ENCODE assay signal across 22 cellular contexts in genomic region chr4:139899346-139899745, GRCh38.
"Had no signal": no experiment of that assay in that cellular context is flagged by ENCODE, and none has a peak within 500 bp of the region (broad histone marks: within the 10 kb centered on the region; RNA-seq: fewer than 3 reads in every experiment).

No MANE protein-coding gene starts in this region.

- ATAC-seq: foreskin keratinocyte, gastroesophageal sphincter, heart left ventricle, left cardiac atrium, lower lobe of right lung, mucosa of descending colon had no signal

- H3K36me3 Mint-ChIP-seq: immature natural killer cell had no signal

- H3K27ac ChIP-seq: coronary artery, dorsolateral prefrontal cortex, esophagus muscularis mucosa, foreskin keratinocyte, gastroesophageal sphincter, heart left ventricle, hepatocyte, left ventricle myocardium inferior, lower lobe of right lung had no signal

- FAIRE-seq: colon, endothelial cell of umbilical vein, frontal cortex, keratinocyte had no signal

- H3K27me3 ChIP-seq: dorsolateral prefrontal cortex, esophagus muscularis mucosa, foreskin keratinocyte, gastroesophageal sphincter, heart left ventricle, hepatocyte had no signal

- H3K4me3 ChIP-seq: coronary artery, dorsolateral prefrontal cortex, esophagus muscularis mucosa, gastroesophageal sphincter, heart left ventricle, hepatocyte, left ventricle myocardium inferior, lower lobe of right lung, mucosa of descending colon had no signal

- H3K9me3 ChIP-seq: esophagus muscularis mucosa, gastroesophageal sphincter, heart left ventricle, left ventricle myocardium inferior, lower lobe of right lung, mucosa of descending colon had no signal

- H2AFZ ChIP-seq: hepatocyte had no signal

- H3K9me3 Mint-ChIP-seq: immature natural killer cell had no signal

- H3K4me3 Mint-ChIP-seq: mesothelial cell of epicardium had no signal

- DNase-seq: dermis blood vessel endothelial cell; dorsolateral prefrontal cortex; effector CD4-positive, alpha-beta T cell; effector memory CD4-positive, alpha-beta T cell; foreskin keratinocyte; heart left ventricle; hypothalamus; immature natural killer cell; left cardiac atrium; left ventricle myocardium inferior; lower lobe of right lung; mesenchymal stem cell; mucosa of descending colon had no signal

- H3K36me3 ChIP-seq: esophagus muscularis mucosa, gastroesophageal sphincter, heart left ventricle, left ventricle myocardium inferior, lower lobe of right lung had no signal

- H3K4me2 ChIP-seq: hepatocyte had no signal

- H3K27ac Mint-ChIP-seq: mesothelial cell of epicardium had no signal
